1 cellular context compared by ENCODE assay signal in genomic region chr20:2515203-2515602, GRCh38.
TF ChIP-seq lines count a peak whose summit lies in the region.

No MANE protein-coding gene starts in this region.

TF ChIP-seq in HepG2, 621 proteins besides CTCF, POLR2A, EP300 and RAD21:
- TF ChIP-seq KLF16 (CRISPR knock-in tag; IDR thresholded peaks at IDR 0.05) (no peak), NFE2L2 (IDR thresholded peaks at IDR 0.05; ENCODE audit: low read length) (peak; percentile 95), PITX1 (CRISPR knock-in tag; IDR thresholded peaks at IDR 0.05) (no peak), KLF12 (CRISPR knock-in tag; IDR thresholded peaks at IDR 0.05; ENCODE audit: borderline replicate concordance) (no peak), ATF5 (CRISPR knock-in tag; IDR thresholded peaks at IDR 0.05; ENCODE audit: low read depth) (no peak), ZMAT5 (CRISPR knock-in tag; IDR thresholded peaks at IDR 0.05; ENCODE audit: borderline replicate concordance, low read depth) (no peak), ZEB1 (IDR thresholded peaks at IDR 0.05; ENCODE audit: insufficient replicate concordance, low read depth) (no peak), ISX (CRISPR knock-in tag; conservative IDR thresholded peaks at IDR 0.05) (no peak), CBX5 (CRISPR knock-in tag; IDR thresholded peaks at IDR 0.05; ENCODE audit: borderline replicate concordance) (no peak), MAFK (conservative IDR thresholded peaks at IDR 0.05 in 1 of 2, IDR thresholded peaks at IDR 0.05 in 1 of 2; ENCODE audit: low read length in 2 of 2) (peak; percentile 84 to 85), MAFF (IDR thresholded peaks at IDR 0.05; ENCODE audit: low read depth, low read length) (peak; percentile 69; the same call in 1 of the 2 replicates), SAFB2 (CRISPR knock-in tag; IDR thresholded peaks at IDR 0.05; ENCODE audit: borderline replicate concordance, low read depth) (no peak), NPAS2 (CRISPR knock-in tag; IDR thresholded peaks at IDR 0.05; ENCODE audit: borderline replicate concordance) (no peak)
- TF ChIP-seq, protein P1, sequence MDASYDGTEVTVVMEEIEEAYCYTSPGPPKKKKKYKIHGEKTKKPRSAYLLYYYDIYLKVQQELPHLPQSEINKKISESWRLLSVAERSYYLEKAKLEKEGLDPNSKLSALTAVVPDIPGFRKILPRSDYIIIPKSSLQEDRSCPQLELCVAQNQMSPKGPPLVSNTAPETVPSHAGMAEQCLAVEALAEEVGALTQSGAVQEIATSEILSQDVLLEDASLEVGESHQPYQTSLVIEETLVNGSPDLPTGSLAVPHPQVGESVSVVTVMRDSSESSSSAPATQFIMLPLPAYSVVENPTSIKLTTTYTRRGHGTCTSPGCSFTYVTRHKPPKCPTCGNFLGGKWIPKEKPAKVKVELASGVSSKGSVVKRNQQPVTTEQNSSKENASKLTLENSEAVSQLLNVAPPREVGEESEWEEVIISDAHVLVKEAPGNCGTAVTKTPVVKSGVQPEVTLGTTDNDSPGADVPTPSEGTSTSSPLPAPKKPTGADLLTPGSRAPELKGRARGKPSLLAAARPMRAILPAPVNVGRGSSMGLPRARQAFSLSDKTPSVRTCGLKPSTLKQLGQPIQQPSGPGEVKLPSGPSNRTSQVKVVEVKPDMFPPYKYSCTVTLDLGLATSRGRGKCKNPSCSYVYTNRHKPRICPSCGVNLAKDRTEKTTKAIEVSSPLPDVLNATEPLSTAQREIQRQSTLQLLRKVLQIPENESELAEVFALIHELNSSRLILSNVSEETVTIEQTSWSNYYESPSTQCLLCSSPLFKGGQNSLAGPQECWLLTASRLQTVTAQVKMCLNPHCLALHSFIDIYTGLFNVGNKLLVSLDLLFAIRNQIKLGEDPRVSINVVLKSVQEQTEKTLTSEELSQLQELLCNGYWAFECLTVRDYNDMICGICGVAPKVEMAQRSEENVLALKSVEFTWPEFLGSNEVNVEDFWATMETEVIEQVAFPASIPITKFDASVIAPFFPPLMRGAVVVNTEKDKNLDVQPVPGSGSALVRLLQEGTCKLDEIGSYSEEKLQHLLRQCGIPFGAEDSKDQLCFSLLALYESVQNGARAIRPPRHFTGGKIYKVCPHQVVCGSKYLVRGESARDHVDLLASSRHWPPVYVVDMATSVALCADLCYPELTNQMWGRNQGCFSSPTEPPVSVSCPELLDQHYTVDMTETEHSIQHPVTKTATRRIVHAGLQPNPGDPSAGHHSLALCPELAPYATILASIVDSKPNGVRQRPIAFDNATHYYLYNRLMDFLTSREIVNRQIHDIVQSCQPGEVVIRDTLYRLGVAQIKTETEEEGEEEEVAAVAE (CRISPR knock-in tag; IDR thresholded peaks at IDR 0.05; ENCODE audit: borderline replicate concordance), result no peak
